Comparison of ENCODE assay signal across 26 cellular contexts in genomic region chr1:77506771-77507170, GRCh38.
"Had no signal": no experiment of that assay in that cellular context is flagged by ENCODE, and none has a peak within 500 bp of the region (broad histone marks: within the 10 kb centered on the region; RNA-seq: fewer than 3 reads in every experiment).

No MANE protein-coding gene starts in this region.

- H3K27me3 ChIP-seq: ascending aorta, brain microvascular endothelial cell, hepatocyte, pancreas, thyroid gland had no signal

- H3K27ac ChIP-seq: ascending aorta, brain microvascular endothelial cell, hepatocyte, left ventricle myocardium inferior, pancreas, psoas muscle, skin epidermis, thyroid gland, WERI-Rb-1 had no signal

- H3K4me3 ChIP-seq: ascending aorta, hepatocyte, left ventricle myocardium inferior, pancreas, psoas muscle, skin epidermis, thyroid gland had no signal

- H2AFZ ChIP-seq: hepatocyte had no signal

- H3K9me3 ChIP-seq: ascending aorta, left ventricle myocardium inferior, pancreas, psoas muscle, thyroid gland had no signal

- H3K36me3 ChIP-seq: ascending aorta, brain microvascular endothelial cell, left ventricle myocardium inferior, pancreas, thyroid gland, WERI-Rb-1 had no signal

- H3K79me2 ChIP-seq: hepatocyte had no signal

- H3K4me2 ChIP-seq: hepatocyte had no signal

- DNase-seq: activated CD4-positive, alpha-beta T cell treated with anti-CD3 and anti-CD28 coated beads, Interleukin-2, amount 10 ng/mL, durations not matched to agents 7 days and 5 days; activated CD4-positive, CD25-positive, alpha-beta regulatory T cell treated with anti-CD3 and anti-CD28 coated beads, Interleukin-2, amount 50 U/mL, for 72 hours; activated CD8-positive, alpha-beta T cell treated with anti-CD3 and anti-CD28 coated beads, Interleukin-2, amount 10 ng/mL, durations not matched to agents 7 days and 5 days; activated T-cell treated with anti-CD3 and anti-CD28 coated beads, Interleukin-2, amount 50 U/mL, for 1 hour; brain microvascular endothelial cell; caudate nucleus; effector CD8-positive, alpha-beta T cell; foreskin melanocyte; glutamatergic neuron; immature natural killer cell; left ventricle myocardium inferior; midbrain; nephron progenitor cell; pancreas; psoas muscle; right cardiac atrium; stimulated activated CD4-positive, alpha-beta T cell treated with anti-CD3 and anti-CD28 coated beads, Interleukin-1b, Interleukin-23, amount 100 ng/mL, for 48 hours; substantia nigra; T-helper 2 cell; thyroid gland; WERI-Rb-1 had no signal

- H3K4me1 ChIP-seq: ascending aorta, left ventricle myocardium inferior, pancreas, psoas muscle, thyroid gland had no signal

- ATAC-seq: activated CD8-positive, alpha-beta T cell treated with anti-CD3 and anti-CD28 coated beads, Interleukin-2, amount 10 ng/mL, durations not matched to agents 7 days and 5 days; activated naive CD4-positive, alpha-beta T cell treated with anti-CD3 and anti-CD28 coated beads, Interleukin-2, amount 50 U/mL, for 72 hours; activated T-helper 17 cell treated with anti-CD3 and anti-CD28 coated beads, Interleukin-2, amount 50 U/mL, for 72 hours; psoas muscle; right cardiac atrium had no signal
